In genomic region chr15:96362001-96362758, GRCh38 we compare ENCODE assay signal across 21 cellular contexts. TPM values are rescaled to one million over a fixed set of nuclear protein-coding genes. Genes with fewer than 3 reads are reported as not detected.
A peak's percentile ranks its signal among the peaks of the same experiment; 100 is the strongest.
DNase-seq lines count a peak whose midpoint lies in the region; ATAC-seq, FAIRE-seq and TF ChIP-seq lines count a peak whose summit lies in the region.
"Had no signal": no experiment of that assay in that cellular context is flagged by ENCODE, and none has a peak within 500 bp of the region (broad histone marks: within the 10 kb centered on the region; RNA-seq: fewer than 3 reads in every experiment).

No MANE protein-coding gene starts in this region.

- no peak overlapping the region for H4K91ac ChIP-seq in H1 (replicated peaks; ENCODE audit: insufficient read length, low read length)

- H3K4me1 Mint-ChIP-seq in activated CD8-positive, alpha-beta T cell treated with anti-CD3 and anti-CD28 coated beads, Interleukin-2, amount 10 ng/mL, durations not matched to agents 7 days and 5 days (ENCODE audit: low read depth) = peaks cover 15% of the 10 kb centered on the region
- H3K4me1 Mint-ChIP-seq in activated CD8-positive, alpha-beta T cell treated with anti-CD3 and anti-CD28 coated beads for 36 hours (ENCODE audit: low read depth) = peaks cover 10% of the 10 kb centered on the region

- peaks cover 14% of the 10 kb centered on the region for H3K36me3 Mint-ChIP-seq in activated CD8-positive, alpha-beta T cell treated with anti-CD3 and anti-CD28 coated beads, Interleukin-2, amount 10 ng/mL, durations not matched to agents 7 days and 5 days (ENCODE audit: low read depth)
- peaks cover 2% of the 10 kb centered on the region for H3K36me3 Mint-ChIP-seq in activated CD8-positive, alpha-beta T cell treated with anti-CD3 and anti-CD28 coated beads for 36 hours (ENCODE audit: low read depth)

- no peaks in the 10 kb centered on the region for H3K79me1 ChIP-seq in H1 (ENCODE audit: low read depth, low read length)

- no peak overlapping the region for H2BK15ac ChIP-seq in H1 (ENCODE audit: low read length)

- H3K4ac ChIP-seq in H1 (replicated peaks; ENCODE audit: insufficient read length, low read depth, low read length) = no peak overlapping the region

- H2AFZ ChIP-seq in H1 (ENCODE audit: low read length) = no peak overlapping the region

- peak overlapping the region; percentile 28 to 81; a peak in 2 of 4 replicates for H3K4me2 ChIP-seq in H1 (ENCODE audit: insufficient read depth in 1 of 2, low read depth in 2 of 2, low read length in 2 of 2)

- H4K20me1 ChIP-seq in H1 (replicated peaks in 1 of 2; ENCODE audit: control insufficient read depth in 1 of 2, insufficient read depth in 2 of 2, low read length in 2 of 2) = peaks cover 34% of the 10 kb centered on the region in 2 experiments

- TF ChIP-seq EP300 in H1 (IDR thresholded peaks at IDR 0.05; ENCODE audit: borderline replicate concordance in 1 of 2, low read depth in 2 of 2, low read length in 2 of 2) = no peak

- no peak overlapping the region for H2BK5ac ChIP-seq in H1 (ENCODE audit: low read depth, low read length)

- no peak for TF ChIP-seq CTCF in activated CD8-positive, alpha-beta T cell treated with anti-CD3 and anti-CD28 coated beads for 36 hours (IDR thresholded peaks at IDR 0.05)
- TF ChIP-seq CTCF in H1 (IDR thresholded peaks at IDR 0.05; ENCODE audit: control extremely low read depth in 1 of 3, insufficient read depth in 1 of 3, low read depth in 1 of 3, low read length in 3 of 3) = no peak
- TF ChIP-seq CTCF in spleen (IDR thresholded peaks at IDR 0.05 in 8 of 11, conservative IDR thresholded peaks at IDR 0.05 in 3 of 11) = no peak

- no peak overlapping the region for H2BK120ac ChIP-seq in H1 (replicated peaks; ENCODE audit: low read depth, low read length)

- H3K56ac ChIP-seq in H1 (replicated peaks; ENCODE audit: insufficient read length, low read depth, low read length) = no peak overlapping the region

- H2BK20ac ChIP-seq in H1 (ENCODE audit: low read length) = no peak overlapping the region

- no peak overlapping the region for H2BK12ac ChIP-seq in H1 (ENCODE audit: low read depth, low read length)

- peaks cover 85% of the 10 kb centered on the region for H3K27me3 Mint-ChIP-seq in activated CD8-positive, alpha-beta T cell treated with anti-CD3 and anti-CD28 coated beads, Interleukin-2, amount 10 ng/mL, durations not matched to agents 7 days and 5 days (ENCODE audit: low read depth)
- peaks cover 73% of the 10 kb centered on the region for H3K27me3 Mint-ChIP-seq in activated CD8-positive, alpha-beta T cell treated with anti-CD3 and anti-CD28 coated beads for 36 hours

- H2AK5ac ChIP-seq in H1 (ENCODE audit: low read depth, low read length) = no peak overlapping the region

- H3K79me2 ChIP-seq in H1 (ENCODE audit: control insufficient read depth in 1 of 2, insufficient read depth in 2 of 2, low read length in 2 of 2) = no peaks in the 10 kb centered on the region

- H3K4me3 Mint-ChIP-seq in activated CD8-positive, alpha-beta T cell treated with anti-CD3 and anti-CD28 coated beads, Interleukin-2, amount 10 ng/mL, durations not matched to agents 7 days and 5 days = peak overlapping the region; percentile 9
- no peak overlapping the region for H3K4me3 Mint-ChIP-seq in activated CD8-positive, alpha-beta T cell treated with anti-CD3 and anti-CD28 coated beads for 36 hours
- H3K4me3 Mint-ChIP-seq: central memory CD8-positive, alpha-beta T cell had no signal

- no peak overlapping the region for H4K5ac ChIP-seq in H1 (ENCODE audit: insufficient read length, low read depth, low read length)

- no peak overlapping the region for H4K8ac ChIP-seq in H1 (ENCODE audit: extremely low read depth, insufficient read depth, low read length)

- no peak for ATAC-seq in activated CD8-positive, alpha-beta T cell treated with anti-CD3 and anti-CD28 coated beads, Interleukin-2, amount 10 ng/mL, durations not matched to agents 7 days and 5 days
- no peak for ATAC-seq in activated CD8-positive, alpha-beta T cell treated with anti-CD3 and anti-CD28 coated beads for 36 hours
- no peak for ATAC-seq in GM21717 (IDR thresholded peaks at IDR 0.05; ENCODE audit: unreplicated experiment)
- no peak for ATAC-seq in GM21367 (IDR thresholded peaks at IDR 0.05; ENCODE audit: unreplicated experiment)
- ATAC-seq: gastrocnemius medialis had no signal

- DNase-seq in activated CD8-positive, alpha-beta T cell treated with anti-CD3 and anti-CD28 coated beads, Interleukin-2, amount 10 ng/mL, durations not matched to agents 7 days and 5 days = no peak
- DNase-seq in activated CD8-positive, alpha-beta T cell treated with anti-CD3 and anti-CD28 coated beads for 36 hours = no peak
- no peak for DNase-seq in HEK293T (ENCODE audit: extremely low spot score)
- no peak for DNase-seq in H1 (ENCODE audit: low read depth in 1 of 2, low spot score in 2 of 2)
- DNase-seq in spleen = no peak
- no peak for DNase-seq in AG08395 (ENCODE audit: low spot score)
- DNase-seq: ACHN; activated effector memory CD4-positive, alpha-beta T cell treated with Interleukin-2 at 50 U/mL for 16 hours; gastrocnemius medialis; Karpas-422; NCI-H1930; NCI-H446 treated with DMSO at 0.1 percent for 48 hours; SHP77 treated with DMSO at 0.1 percent for 48 hours; stimulated activated CD8-positive, alpha-beta memory T cell treated with anti-CD3 and anti-CD28 coated beads, Interleukin-4, amount 100 ng/mL, for 48 hours had no signal

- H3K9me3 ChIP-seq in H1 (ENCODE audit: insufficient read depth in 2 of 2, low read depth in 1 of 2, low read length in 1 of 2) = no peaks in the 10 kb centered on the region
- peaks cover 0 to 3% (median 0%) of the 10 kb centered on the region in 8 donors for H3K9me3 ChIP-seq in spleen
- H3K9me3 ChIP-seq: gastrocnemius medialis had no signal

- 5% methylated on average over 21 of the region's 22 CpGs; no CpG with 5 or more reads in 1 of the 2 experiments for WGBS in H1 (ENCODE audit: extremely low coverage in 1 of 2, insufficient coverage in 1 of 2, insufficient read length in 1 of 2, insufficient replicate concordance in 2 of 2, low coverage in 1 of 2, low lambda C conversion rate in 2 of 2, missing lambda C conversion rate in 1 of 2), 2 experiments
- 25 to 47% (median 34%) methylated on average over 22 of the region's 22 CpGs for WGBS in spleen, 5 donors

- peak overlapping the region; percentile 45 for H3K27ac Mint-ChIP-seq in activated CD8-positive, alpha-beta T cell treated with anti-CD3 and anti-CD28 coated beads, Interleukin-2, amount 10 ng/mL, durations not matched to agents 7 days and 5 days
- no peak overlapping the region for H3K27ac Mint-ChIP-seq in activated CD8-positive, alpha-beta T cell treated with anti-CD3 and anti-CD28 coated beads for 36 hours

- H3K23ac ChIP-seq in H1 (ENCODE audit: insufficient read length) = no peak overlapping the region

- no peaks in the 10 kb centered on the region for H3K36me3 ChIP-seq in H1 (ENCODE audit: control insufficient read depth in 2 of 4, insufficient read depth in 4 of 4, low read length in 3 of 4)
- H3K36me3 ChIP-seq in spleen = no peaks in the 10 kb centered on the region
- H3K36me3 ChIP-seq: gastrocnemius medialis had no signal

- no peaks in the 10 kb centered on the region for H3K9me3 Mint-ChIP-seq in activated CD8-positive, alpha-beta T cell treated with anti-CD3 and anti-CD28 coated beads, Interleukin-2, amount 10 ng/mL, durations not matched to agents 7 days and 5 days (ENCODE audit: insufficient read depth)
- no peaks in the 10 kb centered on the region for H3K9me3 Mint-ChIP-seq in activated CD8-positive, alpha-beta T cell treated with anti-CD3 and anti-CD28 coated beads for 36 hours
- H3K9me3 Mint-ChIP-seq: central memory CD8-positive, alpha-beta T cell had no signal

- peaks cover 95 to 100% (median 98%) of the 10 kb centered on the region in 4 experiments for H3K27me3 ChIP-seq in H1 (replicated peaks in 1 of 4; ENCODE audit: control insufficient read depth in 3 of 4, extremely low read depth in 1 of 4, insufficient read depth in 3 of 4, low read length in 3 of 4)
- peaks cover 0 to 100% (median 64%) of the 10 kb centered on the region in 7 donors for H3K27me3 ChIP-seq in spleen (replicated peaks in 1 of 7)

- intact Hi-C loops in activated CD8-positive, alpha-beta T cell treated with anti-CD3 and anti-CD28 coated beads for 36 hours (cut with micrococcal nuclease) = loop anchor here (5.0 kb wide), 2 partner anchors 35 to 55 kb away; no protein-coding TSS in a partner anchor
- intact Hi-C loops in spleen (cut with DNase I; ENCODE audit: low total_unique reads) = loop anchor here (5.0 kb wide), 1 partner anchor 525 kb away; no protein-coding TSS in a partner anchor

- H3K14ac ChIP-seq in H1 (ENCODE audit: insufficient read length) = no peak overlapping the region

- peaks cover 4% of the 10 kb centered on the region; the same call in 1 of the 2 replicates for H3K23me2 ChIP-seq in H1 (ENCODE audit: low read depth, low read length)

- H3K18ac ChIP-seq in H1 (ENCODE audit: extremely low read depth, low read length) = no peak overlapping the region

- TF ChIP-seq POLR2A in H1 (IDR thresholded peaks at IDR 0.05; ENCODE audit: control extremely low read depth in 1 of 2, low read depth in 2 of 2, low read length in 2 of 2) (no peak), spleen (IDR thresholded peaks at IDR 0.05) (no peak)

- POLR2A ChIA-PET in activated CD8-positive, alpha-beta T cell treated with anti-CD3 and anti-CD28 coated beads, Interleukin-2, amount 10 ng/mL, durations not matched to agents 7 days and 5 days (lab: Charles Lee) = no interaction called here
- POLR2A ChIA-PET in activated CD8-positive, alpha-beta T cell treated with anti-CD3 and anti-CD28 coated beads for 36 hours (lab: Charles Lee) = no interaction called here
- POLR2A ChIA-PET in HEK293T (lab: Yijun Ruan, JAX) = interaction anchor here (0.9 to 4.7 kb wide), 9 partner anchors 8 to 222 kb away, joined by 3 to 27 read pairs (median 4); partner anchors contain the start of gene NR2F2
- POLR2A ChIA-PET in H1 (lab: Charles Lee; ENCODE audit: partially characterized antibody) = interaction anchor here (0.6 to 1.7 kb wide), 6 partner anchors 17 to 258 kb away, joined by 3 to 9 read pairs (median 4); no protein-coding TSS in a partner anchor

- no peak for FAIRE-seq in H1 (lab: Jason Lieb, UNC)
- FAIRE-seq: G401.6, GM12891 had no signal

- H3K27ac ChIP-seq in H1 (ENCODE audit: low read depth, low read length) (no peak overlapping the region), spleen (peak overlapping the region in 6 of 8 donors; percentile 78 to 91 (median 90))
- H3K27ac ChIP-seq: C4-2B, gastrocnemius medialis had no signal

- peak overlapping the region in 1 of 4 experiments; percentile 56; a peak in 4 of 8 replicates for H3K4me3 ChIP-seq in H1 (ENCODE audit: extremely low read depth in 1 of 4, insufficient read depth in 2 of 4, low read depth in 3 of 4, low read length in 4 of 4)
- H3K4me3 ChIP-seq in spleen = peak overlapping the region in 1 of 8 donors; percentile 84

- H3K4me1 ChIP-seq in H1 (replicated peaks in 1 of 4; ENCODE audit: control insufficient read depth in 3 of 4, insufficient read depth in 4 of 4, low read length in 3 of 4) (peaks cover 0 to 26% (median 14%) of the 10 kb centered on the region in 4 experiments; a peak in 5 of 7 replicates), spleen (peaks cover 0 to 34% (median 16%) of the 10 kb centered on the region in 6 donors)

- H3K9ac ChIP-seq in H1 (replicated peaks in 1 of 4; ENCODE audit: extremely low read depth in 1 of 4, low read depth in 3 of 4, low read length in 3 of 4) = no peak overlapping the region

- CTCF ChIA-PET in activated CD8-positive, alpha-beta T cell treated with anti-CD3 and anti-CD28 coated beads, Interleukin-2, amount 10 ng/mL, durations not matched to agents 7 days and 5 days (lab: Charles Lee) = interaction anchor here (1.2 to 1.4 kb wide), 2 partner anchors 35 to 48 kb away, joined by 3 to 4 read pairs; no protein-coding TSS in a partner anchor
- CTCF ChIA-PET in activated CD8-positive, alpha-beta T cell treated with anti-CD3 and anti-CD28 coated beads for 36 hours (lab: Charles Lee) = interaction anchor here (0.6 kb wide), 1 partner anchor 42 kb away, joined by 3 read pairs; no protein-coding TSS in a partner anchor
- CTCF ChIA-PET in HEK293T (lab: Yijun Ruan, JAX) (interaction anchor here (0.5 to 1.0 kb wide), 5 partner anchors 8 to 1062 kb away, joined by 3 to 5 read pairs (median 3); no protein-coding TSS in a partner anchor), H1 (lab: Charles Lee; ENCODE audit: partially characterized antibody) (interaction anchor here (0.6 to 3.0 kb wide), 14 partner anchors 8 to 1394 kb away, joined by 3 to 16 read pairs (median 4); no protein-coding TSS in a partner anchor)

- no peak for TF ChIP-seq RAD21 in H1 (IDR thresholded peaks at IDR 0.05 in 1 of 2, conservative IDR thresholded peaks at IDR 0.05 in 1 of 2; ENCODE audit: low read depth in 2 of 2, low read length in 2 of 2)

RNA-seq across cellular contexts. Expression of gene NR2F2, which starts 31.7 kb away (rescaled TPM):
- not detected for total RNA-seq in activated CD8-positive, alpha-beta T cell treated with anti-CD3 and anti-CD28 coated beads, Interleukin-2, amount 10 ng/mL, durations not matched to agents 7 days and 5 days
- total RNA-seq in activated CD8-positive, alpha-beta T cell treated with anti-CD3 and anti-CD28 coated beads for 36 hours = not detected
- not detected in 2 replicates for total RNA-seq in H1 (2021; fragmentation: NEBNext Ultra II Directional; extraction: Animal tissue kit (Norgen Biotek cat#: 25700))
- polyA plus RNA-seq in H1 (2011; rRNA removed) (0.03 and 0.14 TPM in 2 replicates), spleen (10 to 100 TPM; 18.6 to 39.4 (median 23.7) TPM)
- polyA plus RNA-seq in H1 (2011; cell fraction: cytosol; rRNA removed) = 0.05 TPM
- 0.07 TPM for polyA plus RNA-seq in H1 (2011; cell fraction: nucleus; rRNA removed)
- 0.21 to 0.88 TPM (median 0.46 TPM) in 4 replicates for polyA plus RNA-seq in H1 (2012, experiment 1 of 2)
- 0.10 TPM for polyA plus RNA-seq in H1 (2012, experiment 2 of 2)
- 0.04 TPM for polyA plus RNA-seq in H1 (2013, experiment 1 of 2)
- 0.04 TPM for polyA plus RNA-seq in H1 (2013, experiment 2 of 2)
- polyA minus RNA-seq in H1 (2011; rRNA and poly(A)+ RNA removed) = 0.03 TPM in 1 of 2 replicates, not detected in the other
- 0.29 TPM for polyA minus RNA-seq in H1 (2011; cell fraction: cytosol; rRNA and poly(A)+ RNA removed)
- not detected for polyA minus RNA-seq in H1 (2011; cell fraction: nucleus; rRNA and poly(A)+ RNA removed)
- 100 to 1,000 TPM in 6 of 7 donors, 10 to 100 TPM in 1; 87.1 to 256 (median 121) TPM for total RNA-seq in spleen
- total RNA-seq: T-helper 2 cell treated with Interferon-gamma antibody and Interleukin-4, amounts not matched to agents 100 ng/mL and 5 ng/mL, for 36 hours had no signal

Comparison
In these comparisons a context has a peak if more than half of its experiments do, and no peak if none do; other contexts are left out.
1. RNA of gene NR2F2, which starts 31.7 kb away (total RNA-seq): 87.1 to 256 TPM in spleen; not detected in H1, not detected in activated CD8-positive, alpha-beta T cell treated with anti-CD3 and anti-CD28 coated beads, Interleukin-2, amount 10 ng/mL, durations not matched to agents 7 days and 5 days and not detected in activated CD8-positive, alpha-beta T cell treated with anti-CD3 and anti-CD28 coated beads for 36 hours; every median in the first group is over 10 times any median in the second.
2. POLR2A ChIA-PET loops: an anchor here in HEK293T (0.9 to 4.7 kb wide) and H1 (0.6 to 1.7 kb wide); none called in activated CD8-positive, alpha-beta T cell treated with anti-CD3 and anti-CD28 coated beads, Interleukin-2, amount 10 ng/mL, durations not matched to agents 7 days and 5 days and activated CD8-positive, alpha-beta T cell treated with anti-CD3 and anti-CD28 coated beads for 36 hours.